ENCODE assay signal across 12 cellular contexts in the genomic region with DNA sequence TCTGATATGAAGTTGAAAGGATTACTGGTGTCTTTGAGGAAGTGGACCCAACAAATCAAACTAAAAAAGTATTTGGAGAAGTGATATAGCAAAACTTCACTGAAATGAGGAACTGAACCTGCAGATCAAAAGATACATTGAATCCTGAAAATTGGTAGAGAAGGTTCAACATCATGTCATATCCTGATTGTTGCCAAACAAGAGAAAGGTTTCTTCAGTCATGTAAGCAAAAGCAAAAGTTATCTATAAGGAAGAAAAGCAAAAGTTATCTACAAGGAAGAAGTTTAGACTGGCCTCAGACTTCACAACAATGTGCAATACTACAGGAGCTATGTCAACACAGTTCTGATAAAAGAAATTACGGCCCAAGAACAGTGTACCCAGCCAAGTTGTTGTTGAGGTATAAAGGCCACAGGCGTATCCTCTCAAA.
DNase-seq lines count a peak whose midpoint lies in the region; ATAC-seq and TF ChIP-seq lines count a peak whose summit lies in the region.
"Had no signal": no experiment of that assay in that cellular context is flagged by ENCODE, and none has a peak within 500 bp of the region (broad histone marks: within the 10 kb centered on the region; RNA-seq: fewer than 3 reads in every experiment).

No MANE protein-coding gene starts in this region.

- CTCF ChIA-PET in activated B cell treated with CpG ODN at 0.5 μM for 24 hours (lab: Charles Lee): no interaction called here

- H3K9me3 Mint-ChIP-seq in activated B cell treated with CpG ODN at 0.5 μM for 24 hours: peaks cover 2% of the 10 kb centered on the region
- no peaks in the 10 kb centered on the region for H3K9me3 Mint-ChIP-seq in natural killer cell

- no peak overlapping the region for H3K4me3 Mint-ChIP-seq in activated B cell treated with CpG ODN at 0.5 μM for 24 hours
- no peak overlapping the region for H3K4me3 Mint-ChIP-seq in natural killer cell
- H3K4me3 Mint-ChIP-seq: CD4-positive, CD25-positive, alpha-beta regulatory T cell had no signal

- peak overlapping the region; percentile 77 for H3K27ac Mint-ChIP-seq in activated B cell treated with CpG ODN at 0.5 μM for 24 hours
- no peak overlapping the region for H3K27ac Mint-ChIP-seq in natural killer cell

- POLR2A ChIA-PET in activated B cell treated with CpG ODN at 0.5 μM for 24 hours (lab: Charles Lee): interaction anchor here (1.0 to 1.1 kb wide), 3 partner anchors 18 to 854 kb away, joined by 3 to 4 read pairs (median 4); no protein-coding TSS in a partner anchor

- intact Hi-C loops in activated B cell treated with CpG ODN at 0.5 μM for 24 hours (cut with micrococcal nuclease): loop anchor here (5.0 kb wide), 1 partner anchor 250 kb away; no protein-coding TSS in a partner anchor
- intact Hi-C loops in natural killer cell (cut with micrococcal nuclease): no loop called here

- H3K36me3 Mint-ChIP-seq in activated B cell treated with CpG ODN at 0.5 μM for 24 hours (ENCODE audit: low read depth): peaks cover 8% of the 10 kb centered on the region
- H3K36me3 Mint-ChIP-seq in natural killer cell: no peaks in the 10 kb centered on the region

- peak; percentile 70 for ATAC-seq in HG03159 (IDR thresholded peaks at IDR 0.05; ENCODE audit: unreplicated experiment)
- ATAC-seq in activated B cell treated with CpG ODN at 0.5 μM for 24 hours (ENCODE audit: low read depth): peak; percentile 70
- ATAC-seq in natural killer cell: peak in 2 of 3 donors; percentile 22 to 83
- ATAC-seq in HG03521 (IDR thresholded peaks at IDR 0.05; ENCODE audit: unreplicated experiment): no peak

- no peak for TF ChIP-seq CTCF in activated B cell treated with CpG ODN at 0.5 μM for 24 hours (IDR thresholded peaks at IDR 0.05)
- TF ChIP-seq CTCF in natural killer cell (IDR thresholded peaks at IDR 0.05): no peak

- peaks cover 20% of the 10 kb centered on the region for H3K4me1 Mint-ChIP-seq in activated B cell treated with CpG ODN at 0.5 μM for 24 hours
- H3K4me1 Mint-ChIP-seq in natural killer cell: no peaks in the 10 kb centered on the region

- H3K27me3 Mint-ChIP-seq in activated B cell treated with CpG ODN at 0.5 μM for 24 hours (no peaks in the 10 kb centered on the region), natural killer cell (ENCODE audit: low read depth in 2 of 2) (no peaks in the 10 kb centered on the region)
- H3K27me3 Mint-ChIP-seq: CD4-positive, CD25-positive, alpha-beta regulatory T cell had no signal

- DNase-seq in GDM1 (lab: John Stamatoyannopoulos, UW): peak; percentile 8
- no peak for DNase-seq in activated B cell treated with CpG ODN at 0.5 μM for 24 hours
- no peak for DNase-seq in natural killer cell
- DNase-seq in AG20443 (ENCODE audit: low spot score): no peak
- DNase-seq in kidney glomerular epithelial cell (lab: John Stamatoyannopoulos, UW): no peak
- DNase-seq in DMS 273 treated with DMSO at 0.1 percent for 48 hours (lab: John Stamatoyannopoulos, UW): no peak
- DNase-seq: CD4-positive, CD25-positive, alpha-beta regulatory T cell; dermis blood vessel endothelial cell; NCI-H1092 treated with DMSO at 0.1 percent for 48 hours; SHP77 treated with DMSO at 0.1 percent for 48 hours had no signal
